In genomic region chr5:174303437-174304045, GRCh38 we compare ENCODE assay signal across 32 cellular contexts.
"Had no signal": no experiment of that assay in that cellular context is flagged by ENCODE, and none has a peak within 500 bp of the region (broad histone marks: within the 10 kb centered on the region; RNA-seq: fewer than 3 reads in every experiment).

No MANE protein-coding gene starts in this region.

- FAIRE-seq: astrocyte, colon, islet of Langerhans, small intestine had no signal

- H3K4me3 ChIP-seq: breast epithelium, dorsolateral prefrontal cortex, esophagus muscularis mucosa, gastrocnemius medialis, testis had no signal

- H3K27ac Mint-ChIP-seq: activated B cell treated with CpG ODN at 0.5 μM for 24 hours; activated CD4-positive, alpha-beta T cell treated with anti-CD3 and anti-CD28 coated beads for 36 hours; activated naive CD8-positive, alpha-beta T cell treated with anti-CD3 and anti-CD28 coated beads for 36 hours; activated T-cell treated with anti-CD3 and anti-CD28 coated beads, Interleukin-2, amount 50 U/mL, for 24 hours; activated T-helper 2 cell treated with anti-CD3 and anti-CD28 coated beads, Interferon-gamma antibody, Interleukin-2, Interleukin-4, amounts not matched to agents 10 μg/mL and 5 μg/mL and 100 μg/mL, durations not matched to agents 14 hours and 24 hours and 36 hours; effector memory CD8-positive, alpha-beta T cell; memory B cell; nephron; T-helper 1 cell treated with Interleukin-12 subunit alpha and Interleukin-12 subunit beta and Interleukin-4 antibody, amounts not matched to agents 30 μg/mL and 1 μg/mL, for 36 hours had no signal

- H3K36me3 Mint-ChIP-seq: activated naive CD8-positive, alpha-beta T cell treated with anti-CD3 and anti-CD28 coated beads for 36 hours; memory B cell had no signal

- H3K36me3 ChIP-seq: breast epithelium, esophagus muscularis mucosa, gastrocnemius medialis had no signal

- H3K9me3 ChIP-seq: breast epithelium, esophagus muscularis mucosa, gastrocnemius medialis, testis had no signal

- H3K4me1 Mint-ChIP-seq: activated B cell treated with CpG ODN at 0.5 μM for 24 hours; activated CD4-positive, alpha-beta T cell treated with anti-CD3 and anti-CD28 coated beads for 36 hours; activated naive CD8-positive, alpha-beta T cell treated with anti-CD3 and anti-CD28 coated beads for 36 hours; central memory CD8-positive, alpha-beta T cell; memory B cell had no signal

- H3K27ac ChIP-seq: breast epithelium, dorsolateral prefrontal cortex, esophagus muscularis mucosa, gastrocnemius medialis, testis had no signal

- H3K27me3 ChIP-seq: breast epithelium, dorsolateral prefrontal cortex, gastrocnemius medialis, testis had no signal

- H3K4me1 ChIP-seq: breast epithelium, esophagus muscularis mucosa, gastrocnemius medialis had no signal

- H3K9me3 Mint-ChIP-seq: activated naive CD8-positive, alpha-beta T cell treated with anti-CD3 and anti-CD28 coated beads for 36 hours; activated T-cell treated with anti-CD3 and anti-CD28 coated beads, Interleukin-2, amount 50 U/mL, for 24 hours; activated T-helper 2 cell treated with anti-CD3 and anti-CD28 coated beads, Interferon-gamma antibody, Interleukin-2, Interleukin-4, amounts not matched to agents 10 μg/mL and 5 μg/mL and 100 μg/mL, durations not matched to agents 14 hours and 24 hours and 36 hours; central memory CD8-positive, alpha-beta T cell; T-helper 1 cell treated with Interleukin-12 subunit alpha and Interleukin-12 subunit beta and Interleukin-4 antibody, amounts not matched to agents 30 μg/mL and 1 μg/mL, for 36 hours had no signal

- ATAC-seq: activated CD4-positive, alpha-beta T cell treated with anti-CD3 and anti-CD28 coated beads for 36 hours; effector memory CD8-positive, alpha-beta T cell; gastrocnemius medialis; left cardiac atrium; sciatic nerve had no signal

- DNase-seq: activated B cell treated with CpG ODN at 0.5 μM for 24 hours; activated CD4-positive, alpha-beta T cell treated with anti-CD3 and anti-CD28 coated beads for 36 hours; activated CD4-positive, alpha-beta T cell treated with anti-CD3 and anti-CD28 coated beads, Interleukin-2, amount 50 U/mL, for 4 hours; activated CD8-positive, alpha-beta memory T cell treated with anti-CD3 and anti-CD28 coated beads for 24 hours; activated CD8-positive, alpha-beta memory T cell treated with anti-CD3 and anti-CD28 coated beads, Interleukin-2, amount 50 U/mL, for 4 hours; activated naive CD4-positive, alpha-beta T cell; activated naive CD8-positive, alpha-beta T cell treated with anti-CD3 and anti-CD28 coated beads for 36 hours; activated T-cell treated with anti-CD3 and anti-CD28 coated beads, Interleukin-2, amount 50 U/mL, for 24 hours; dorsolateral prefrontal cortex; effector memory CD8-positive, alpha-beta T cell; gastrocnemius medialis; hippocampal formation; left cardiac atrium; nucleus accumbens; posterior cingulate gyrus; small intestine; stimulated activated CD4-positive, alpha-beta T cell treated with anti-CD3 and anti-CD28 coated beads, Interleukin-15, amount 100 ng/mL, for 24 hours; stimulated activated naive CD4-positive, alpha-beta T cell; T1000; testis; trophoblast cell had no signal

- H3K4me3 Mint-ChIP-seq: activated B cell treated with CpG ODN at 0.5 μM for 24 hours; activated CD4-positive, alpha-beta T cell treated with anti-CD3 and anti-CD28 coated beads for 36 hours; activated naive CD8-positive, alpha-beta T cell treated with anti-CD3 and anti-CD28 coated beads for 36 hours; activated T-cell treated with anti-CD3 and anti-CD28 coated beads, Interleukin-2, amount 50 U/mL, for 24 hours; central memory CD8-positive, alpha-beta T cell; effector memory CD8-positive, alpha-beta T cell; memory B cell; nephron; T-helper 1 cell treated with Interleukin-12 subunit alpha and Interleukin-12 subunit beta and Interleukin-4 antibody, amounts not matched to agents 30 μg/mL and 1 μg/mL, for 36 hours had no signal
